1 cellular context compared by ENCODE assay signal in genomic region chr11:100790073-100790472, GRCh38.
TF ChIP-seq lines count a peak whose summit lies in the region.

No MANE protein-coding gene starts in this region.

TF ChIP-seq in K562, 482 proteins besides CTCF, POLR2A, EP300 and RAD21 (continued from another document):
- TF ChIP-seq, protein P1, sequence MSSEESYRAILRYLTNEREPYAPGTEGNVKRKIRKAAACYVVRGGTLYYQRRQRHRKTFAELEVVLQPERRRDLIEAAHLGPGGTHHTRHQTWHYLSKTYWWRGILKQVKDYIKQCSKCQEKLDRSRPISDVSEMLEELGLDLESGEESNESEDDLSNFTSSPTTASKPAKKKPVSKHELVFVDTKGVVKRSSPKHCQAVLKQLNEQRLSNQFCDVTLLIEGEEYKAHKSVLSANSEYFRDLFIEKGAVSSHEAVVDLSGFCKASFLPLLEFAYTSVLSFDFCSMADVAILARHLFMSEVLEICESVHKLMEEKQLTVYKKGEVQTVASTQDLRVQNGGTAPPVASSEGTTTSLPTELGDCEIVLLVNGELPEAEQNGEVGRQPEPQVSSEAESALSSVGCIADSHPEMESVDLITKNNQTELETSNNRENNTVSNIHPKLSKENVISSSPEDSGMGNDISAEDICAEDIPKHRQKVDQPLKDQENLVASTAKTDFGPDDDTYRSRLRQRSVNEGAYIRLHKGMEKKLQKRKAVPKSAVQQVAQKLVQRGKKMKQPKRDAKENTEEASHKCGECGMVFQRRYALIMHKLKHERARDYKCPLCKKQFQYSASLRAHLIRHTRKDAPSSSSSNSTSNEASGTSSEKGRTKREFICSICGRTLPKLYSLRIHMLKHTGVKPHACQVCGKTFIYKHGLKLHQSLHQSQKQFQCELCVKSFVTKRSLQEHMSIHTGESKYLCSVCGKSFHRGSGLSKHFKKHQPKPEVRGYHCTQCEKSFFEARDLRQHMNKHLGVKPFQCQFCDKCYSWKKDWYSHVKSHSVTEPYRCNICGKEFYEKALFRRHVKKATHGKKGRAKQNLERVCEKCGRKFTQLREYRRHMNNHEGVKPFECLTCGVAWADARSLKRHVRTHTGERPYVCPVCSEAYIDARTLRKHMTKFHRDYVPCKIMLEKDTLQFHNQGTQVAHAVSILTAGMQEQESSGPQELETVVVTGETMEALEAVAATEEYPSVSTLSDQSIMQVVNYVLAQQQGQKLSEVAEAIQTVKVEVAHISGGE (CRISPR knock-in tag; IDR thresholded peaks at IDR 0.05) = no peak
- no peak for TF ChIP-seq RBM14 (IDR thresholded peaks at IDR 0.05; ENCODE audit: borderline replicate concordance, insufficient read depth, low read depth, low read length)
- no peak for TF ChIP-seq CHAMP1 (IDR thresholded peaks at IDR 0.05)
- TF ChIP-seq SMAD3 (CRISPR knock-in tag; conservative IDR thresholded peaks at IDR 0.05) = no peak
- TF ChIP-seq, protein P2, sequence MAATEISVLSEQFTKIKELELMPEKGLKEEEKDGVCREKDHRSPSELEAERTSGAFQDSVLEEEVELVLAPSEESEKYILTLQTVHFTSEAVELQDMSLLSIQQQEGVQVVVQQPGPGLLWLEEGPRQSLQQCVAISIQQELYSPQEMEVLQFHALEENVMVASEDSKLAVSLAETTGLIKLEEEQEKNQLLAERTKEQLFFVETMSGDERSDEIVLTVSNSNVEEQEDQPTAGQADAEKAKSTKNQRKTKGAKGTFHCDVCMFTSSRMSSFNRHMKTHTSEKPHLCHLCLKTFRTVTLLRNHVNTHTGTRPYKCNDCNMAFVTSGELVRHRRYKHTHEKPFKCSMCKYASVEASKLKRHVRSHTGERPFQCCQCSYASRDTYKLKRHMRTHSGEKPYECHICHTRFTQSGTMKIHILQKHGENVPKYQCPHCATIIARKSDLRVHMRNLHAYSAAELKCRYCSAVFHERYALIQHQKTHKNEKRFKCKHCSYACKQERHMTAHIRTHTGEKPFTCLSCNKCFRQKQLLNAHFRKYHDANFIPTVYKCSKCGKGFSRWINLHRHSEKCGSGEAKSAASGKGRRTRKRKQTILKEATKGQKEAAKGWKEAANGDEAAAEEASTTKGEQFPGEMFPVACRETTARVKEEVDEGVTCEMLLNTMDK (IDR thresholded peaks at IDR 0.05; ENCODE audit: borderline replicate concordance, insufficient read depth, low read depth, low read length, poor library complexity, severe bottlenecking) = no peak
- no peak for TF ChIP-seq HNRNPLL (IDR thresholded peaks at IDR 0.05; ENCODE audit: low read depth, low read length, poor library complexity, severe bottlenecking)
- no peak for TF ChIP-seq ZBTB49 (CRISPR knock-in tag; IDR thresholded peaks at IDR 0.05; ENCODE audit: borderline replicate concordance)
- TF ChIP-seq NR2F6 (CRISPR knock-in tag; IDR thresholded peaks at IDR 0.05) = no peak
- no peak for TF ChIP-seq GABPA (tag; conservative IDR thresholded peaks at IDR 0.05; ENCODE audit: low read depth)
